In the genomic region with DNA sequence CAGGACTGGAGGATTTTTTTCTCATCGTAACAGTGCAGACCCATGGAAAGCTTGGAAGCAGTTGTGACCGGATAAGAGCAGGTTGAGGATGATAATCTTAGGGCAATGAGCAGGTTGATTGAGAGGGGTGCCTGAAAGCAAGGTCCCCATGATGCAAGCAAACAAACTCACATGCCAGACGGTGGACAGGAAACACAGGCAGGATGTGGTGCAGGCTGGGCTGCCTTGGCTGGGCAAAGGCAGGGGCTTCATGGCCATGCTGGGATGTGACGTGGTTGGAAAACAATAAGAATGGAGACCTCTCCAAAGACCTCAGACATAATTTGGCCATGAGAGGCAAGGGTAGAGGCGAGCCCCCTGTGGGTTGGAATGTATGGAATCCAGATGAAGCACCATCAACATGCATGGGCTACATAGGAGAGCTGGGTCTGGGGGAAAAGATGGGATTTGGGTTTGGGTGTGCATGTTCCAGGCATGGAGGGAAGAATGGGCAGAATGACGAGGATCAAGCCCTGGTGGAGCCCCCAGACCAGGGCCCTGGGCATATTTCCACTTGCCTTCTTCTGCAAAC, we compare ENCODE assay signal across 12 cellular contexts. TPM values are rescaled to one million over a fixed set of nuclear protein-coding genes. Genes with fewer than 3 reads are reported as not detected.
DNase-seq lines count a peak whose midpoint lies in the region; ATAC-seq and TF ChIP-seq lines count a peak whose summit lies in the region.
"Had no signal": no experiment of that assay in that cellular context is flagged by ENCODE, and none has a peak within 500 bp of the region (broad histone marks: within the 10 kb centered on the region; RNA-seq: fewer than 3 reads in every experiment).

No MANE protein-coding gene starts in this region.

- 45% methylated on average over 6 of the region's 6 CpGs for WGBS in thymus
- 68% methylated on average over 6 of the region's 6 CpGs for WGBS in right cardiac atrium

- no peaks in the 10 kb centered on the region for H3K27me3 Mint-ChIP-seq in activated B cell treated with CpG ODN at 0.5 μM for 24 hours
- H3K27me3 Mint-ChIP-seq in dendritic cell treated with granulocyte-macrophage colony-stimulating factor and Interleukin-4, amounts not matched to agents 40 ng/mL and 50 ng/mL, for 4 days: no peaks in the 10 kb centered on the region

- no peak for TF ChIP-seq CTCF in activated B cell treated with CpG ODN at 0.5 μM for 24 hours (IDR thresholded peaks at IDR 0.05)

- no peak for ATAC-seq in activated B cell treated with CpG ODN at 0.5 μM for 24 hours (ENCODE audit: low read depth)
- no peak for ATAC-seq in right cardiac atrium
- ATAC-seq: Panc1 had no signal

- H3K27me3 ChIP-seq in thymus (ENCODE audit: control insufficient read depth, insufficient read depth) (no peaks in the 10 kb centered on the region), right cardiac atrium (ENCODE audit: control insufficient read depth, insufficient read depth) (no peaks in the 10 kb centered on the region)

- CTCF ChIA-PET in activated B cell treated with CpG ODN at 0.5 μM for 24 hours (lab: Charles Lee): interaction anchor here (1.3 to 1.8 kb wide), 2 partner anchors 10 to 158 kb away, joined by 3 to 5 read pairs; no protein-coding TSS in a partner anchor

- intact Hi-C loops in activated B cell treated with CpG ODN at 0.5 μM for 24 hours (cut with micrococcal nuclease): no loop called here
- intact Hi-C loops in dendritic cell treated with granulocyte-macrophage colony-stimulating factor and Interleukin-4, amounts not matched to agents 40 ng/mL and 50 ng/mL, for 4 days (cut with micrococcal nuclease): no loop called here
- intact Hi-C loops in right cardiac atrium (cut with DNase I): no loop called here

- H3K9me3 Mint-ChIP-seq in activated B cell treated with CpG ODN at 0.5 μM for 24 hours: no peaks in the 10 kb centered on the region
- H3K9me3 Mint-ChIP-seq in dendritic cell treated with granulocyte-macrophage colony-stimulating factor and Interleukin-4, amounts not matched to agents 40 ng/mL and 50 ng/mL, for 4 days: no peaks in the 10 kb centered on the region

- H3K4me3 ChIP-seq in thymus (ENCODE audit: low read length) (no peak overlapping the region), right cardiac atrium (ENCODE audit: low read length) (no peak overlapping the region)
- H3K4me3 ChIP-seq: coronary artery, skin epidermis had no signal

- peak; percentile 49 for DNase-seq in stimulated activated CD4-positive, alpha-beta T cell treated with anti-CD3 and anti-CD28 coated beads, Interleukin-15, amount 100 ng/mL, for 24 hours
- DNase-seq in stimulated activated CD4-positive, alpha-beta T cell treated with anti-CD3 and anti-CD28 coated beads, Interleukin-2, amount 100 ng/mL, for 48 hours: no peak
- DNase-seq in activated B cell treated with CpG ODN at 0.5 μM for 24 hours (no peak), HT-29 (ENCODE audit: low spot score) (no peak), right cardiac atrium (no peak), RPMI8226 (no peak)
- DNase-seq: MM.1S had no signal

- H3K36me3 Mint-ChIP-seq in activated B cell treated with CpG ODN at 0.5 μM for 24 hours (ENCODE audit: low read depth): peaks cover 92% of the 10 kb centered on the region
- peaks cover 91% of the 10 kb centered on the region for H3K36me3 Mint-ChIP-seq in dendritic cell treated with granulocyte-macrophage colony-stimulating factor and Interleukin-4, amounts not matched to agents 40 ng/mL and 50 ng/mL, for 4 days (ENCODE audit: low read depth)

- peak overlapping the region; percentile 93 for H3K27ac ChIP-seq in thymus (ENCODE audit: low read depth)
- no peak overlapping the region for H3K27ac ChIP-seq in right cardiac atrium (ENCODE audit: low read length)
- H3K27ac ChIP-seq: coronary artery had no signal

- H3K36me3 ChIP-seq in thymus (ENCODE audit: control insufficient read depth, insufficient read depth): peaks cover 18% of the 10 kb centered on the region

- peaks cover 95% of the 10 kb centered on the region for H3K4me1 Mint-ChIP-seq in activated B cell treated with CpG ODN at 0.5 μM for 24 hours
- H3K4me1 Mint-ChIP-seq in dendritic cell treated with granulocyte-macrophage colony-stimulating factor and Interleukin-4, amounts not matched to agents 40 ng/mL and 50 ng/mL, for 4 days (ENCODE audit: low read depth): peaks cover 66% of the 10 kb centered on the region

- H3K4me1 ChIP-seq in thymus (ENCODE audit: control insufficient read depth, insufficient read depth, low read length): peaks cover 68% of the 10 kb centered on the region
- peaks cover 2% of the 10 kb centered on the region for H3K4me1 ChIP-seq in right cardiac atrium (ENCODE audit: control insufficient read depth, insufficient read depth, low read length)

- peak overlapping the region; percentile 32 for H3K4me3 Mint-ChIP-seq in activated B cell treated with CpG ODN at 0.5 μM for 24 hours
- H3K4me3 Mint-ChIP-seq in dendritic cell treated with granulocyte-macrophage colony-stimulating factor and Interleukin-4, amounts not matched to agents 40 ng/mL and 50 ng/mL, for 4 days: no peak overlapping the region

- POLR2A ChIA-PET in activated B cell treated with CpG ODN at 0.5 μM for 24 hours (lab: Charles Lee): interaction anchor here (0.7 to 6.7 kb wide), 4 partner anchors 10 to 53 kb away, joined by 3 to 88 read pairs (median 6); a partner anchor contains a TSS

- H3K27ac Mint-ChIP-seq in activated B cell treated with CpG ODN at 0.5 μM for 24 hours: peak overlapping the region; percentile 80
- peak overlapping the region; percentile 39 for H3K27ac Mint-ChIP-seq in dendritic cell treated with granulocyte-macrophage colony-stimulating factor and Interleukin-4, amounts not matched to agents 40 ng/mL and 50 ng/mL, for 4 days

- no peaks in the 10 kb centered on the region for H3K9me3 ChIP-seq in thymus (ENCODE audit: control insufficient read depth)
- H3K9me3 ChIP-seq in right cardiac atrium (ENCODE audit: control insufficient read depth, low read length): no peaks in the 10 kb centered on the region

RNA-seq across cellular contexts. Expression of a gene that starts 58.3 kb away (rescaled TPM):
- 301 and 325 TPM in 2 replicates for total RNA-seq in activated B cell treated with CpG ODN at 0.5 μM for 24 hours
- polyA plus RNA-seq in thymus: 99.0 TPM
- not detected in 2 replicates for total RNA-seq in HT-29 (2014; rRNA removed; shearing (Covaris generic))
- 1 to 10 TPM; 3.4 to 6.8 (median 4.2) TPM for total RNA-seq in right cardiac atrium
- polyA plus RNA-seq in right cardiac atrium: 0.54 TPM

Comparison
In these comparisons a context has a peak if more than half of its experiments do, and no peak if none do; other contexts are left out.
1. RNA of a gene that starts 58.3 kb away (total RNA-seq): 301 to 325 TPM in activated B cell treated with CpG ODN at 0.5 μM for 24 hours; 3.4 to 6.8 TPM in right cardiac atrium and not detected in HT-29; every median in the first group is over 10 times any median in the second.